In genomic region chr4:173747537-173748257, GRCh38 we compare ENCODE assay signal across 22 cellular contexts.
"Had no signal": no experiment of that assay in that cellular context is flagged by ENCODE, and none has a peak within 500 bp of the region (broad histone marks: within the 10 kb centered on the region; RNA-seq: fewer than 3 reads in every experiment).

No MANE protein-coding gene starts in this region.

- ATAC-seq: esophagus mucosa; gastrocnemius medialis; natural killer cell treated with Interleukin-12 subunit alpha and Interleukin-12 subunit beta and Interleukin-15 and Interleukin-18, amount 100 ng/mL, for 72 hours; sciatic nerve; stimulated activated naive B cell treated with anti-CD40 and anti-IgM and Interleukin-4, amounts not matched to agents 10 μg/mL and 1 μg/mL and 100 μg/mL, for 72 hours; stimulated activated naive CD8-positive, alpha-beta T cell treated with anti-CD3 and anti-CD28 coated beads, Interleukin-15, amount 100 ng/mL, for 72 hours; upper lobe of right lung had no signal

- H3K36me3 ChIP-seq: colonic mucosa, gastrocnemius medialis, neutrophil, pancreas, spleen, suprapubic skin, transverse colon, upper lobe of right lung, vagina had no signal

- H3K27ac ChIP-seq: colonic mucosa, epithelial cell of prostate, gastrocnemius medialis, neutrophil, pancreas, spleen, suprapubic skin, transverse colon, upper lobe of right lung, vagina had no signal

- DNase-seq: colonic mucosa; effector CD8-positive, alpha-beta T cell; endodermal cell; gastrocnemius medialis; hippocampal formation; left colon; pancreas; retina; spleen; stimulated activated CD4-positive, alpha-beta T cell treated with anti-CD3 and anti-CD28 coated beads, Interleukin-2, amount 100 ng/mL, for 48 hours; stimulated activated naive B cell treated with anti-CD40 and anti-IgM and Interleukin-4, amounts not matched to agents 10 μg/mL and 1 μg/mL and 100 μg/mL, for 72 hours; stimulated activated naive CD8-positive, alpha-beta T cell treated with anti-CD3 and anti-CD28 coated beads, Interleukin-15, amount 100 ng/mL, for 72 hours; transverse colon; upper lobe of right lung had no signal

- H3K9me3 ChIP-seq: colonic mucosa, gastrocnemius medialis, neutrophil, pancreas, suprapubic skin, transverse colon, upper lobe of right lung, vagina had no signal

- H3K4me3 ChIP-seq: colonic mucosa, gastrocnemius medialis, lung, pancreas, spleen, suprapubic skin, transverse colon, upper lobe of right lung, vagina had no signal

- H3K4me1 ChIP-seq: colonic mucosa, gastrocnemius medialis, pancreas, spleen, suprapubic skin, transverse colon, upper lobe of right lung, vagina had no signal

- H3K27me3 ChIP-seq: colonic mucosa, gastrocnemius medialis, neutrophil, pancreas, spleen, suprapubic skin, transverse colon, upper lobe of right lung, vagina had no signal
